9 cellular contexts compared by ENCODE assay signal in genomic region chr15:28975766-28976179, GRCh38.
DNase-seq lines count a peak whose midpoint lies in the region; ATAC-seq and TF ChIP-seq lines count a peak whose summit lies in the region.
"Had no signal": no experiment of that assay in that cellular context is flagged by ENCODE, and none has a peak within 500 bp of the region (broad histone marks: within the 10 kb centered on the region; RNA-seq: fewer than 3 reads in every experiment).

No MANE protein-coding gene starts in this region.

- H3K36me3 ChIP-seq in PC-9 (ENCODE audit: low read depth) = no peaks in the 10 kb centered on the region

- H3K27ac ChIP-seq in HL-60 (replicated peaks) (no peak overlapping the region), PC-9 (no peak overlapping the region), foreskin keratinocyte (no peak overlapping the region)
- H3K27ac ChIP-seq: SK-N-MC had no signal

- ATAC-seq in activated T-cell treated with anti-CD3 and anti-CD28 coated beads, Interleukin-2, amount 50 U/mL, for 4 hours = peak; percentile 57 to 72
- peak; percentile 66 for ATAC-seq in foreskin keratinocyte
- ATAC-seq in HG03460 (IDR thresholded peaks at IDR 0.05; ENCODE audit: unreplicated experiment) = no peak

- H3K4me3 Mint-ChIP-seq in activated T-cell treated with anti-CD3 and anti-CD28 coated beads, Interleukin-2, amount 50 U/mL, for 4 hours = no peak overlapping the region

- intact Hi-C loops in PC-9 (cut with micrococcal nuclease; ENCODE audit: unreplicated experiment) = no loop called here

- in situ Hi-C loops in Caki2 (cut with HindIII; ENCODE audit: low pct_unique_long_range_greater_than_20kb, low sequenced_read_pairs) = no loop called here

- H2AFZ ChIP-seq in PC-9 = no peak overlapping the region

- peaks cover 25% of the 10 kb centered on the region for H3K4me1 Mint-ChIP-seq in activated T-cell treated with anti-CD3 and anti-CD28 coated beads, Interleukin-2, amount 50 U/mL, for 4 hours (ENCODE audit: low read depth)

- POLR2A ChIA-PET in PC-9 (lab: Charles Lee; ENCODE audit: unreplicated experiment) = no interaction called here

- peak; percentile 76 for TF ChIP-seq CTCF in HL-60 (IDR thresholded peaks at IDR 0.05; ENCODE audit: insufficient read depth, low read length)
- peak; percentile 61 for TF ChIP-seq CTCF in PC-9 (conservative IDR thresholded peaks at IDR 0.05)
- peak; percentile 87 for TF ChIP-seq CTCF in foreskin keratinocyte (conservative IDR thresholded peaks at IDR 0.05)

- CTCF ChIA-PET in PC-9 (lab: Charles Lee) = no interaction called here

- H3K4me1 ChIP-seq in PC-9 (replicated peaks; ENCODE audit: insufficient read depth) = no peaks in the 10 kb centered on the region
- peaks cover 7% of the 10 kb centered on the region for H3K4me1 ChIP-seq in foreskin keratinocyte

- no peaks in the 10 kb centered on the region for H4K20me1 ChIP-seq in PC-9 (ENCODE audit: insufficient read depth)

- H3K4me3 ChIP-seq in HL-60 (replicated peaks; ENCODE audit: insufficient read depth, low read length) (no peak overlapping the region), PC-9 (no peak overlapping the region)
- H3K4me3 ChIP-seq: SK-N-MC had no signal

- H3F3A ChIP-seq in PC-9 (ENCODE audit: insufficient read depth, low read depth) = no peaks in the 10 kb centered on the region

- H3K36me3 Mint-ChIP-seq in activated T-cell treated with anti-CD3 and anti-CD28 coated beads, Interleukin-2, amount 50 U/mL, for 4 hours (ENCODE audit: insufficient read depth) = peaks cover 2% of the 10 kb centered on the region

- DNase-seq in Caki2 (ENCODE audit: low read depth) (peak; percentile 62), HL-60 (ENCODE audit: low read depth in 1 of 2, low spot score in 1 of 2) (peak in 1 of 2 experiments; percentile 48), PC-9 (peak in 1 of 2 experiments; percentile 6), foreskin keratinocyte (peak; percentile 13 to 50), HK-2 (ENCODE audit: unreplicated experiment) (no peak)
- peak; percentile 71 for DNase-seq in activated T-cell treated with anti-CD3 and anti-CD28 coated beads, Interleukin-2, amount 50 U/mL, for 4 hours
- DNase-seq in stimulated activated CD4-positive, alpha-beta T cell treated with anti-CD3 and anti-CD28 coated beads, Interleukin-15, amount 100 ng/mL, for 24 hours = peak; percentile 79

- no peaks in the 10 kb centered on the region for H3K9me3 ChIP-seq in PC-9 (ENCODE audit: insufficient read depth, low read depth)

- H3K27me3 ChIP-seq in HL-60 (ENCODE audit: insufficient read depth, poor library complexity, severe bottlenecking) (no peaks in the 10 kb centered on the region), PC-9 (ENCODE audit: insufficient read depth, low read depth) (peaks cover 39% of the 10 kb centered on the region), foreskin keratinocyte (no peaks in the 10 kb centered on the region)

- H3K9me3 Mint-ChIP-seq in activated T-cell treated with anti-CD3 and anti-CD28 coated beads, Interleukin-2, amount 50 U/mL, for 4 hours = no peaks in the 10 kb centered on the region

- no peak overlapping the region for H3K4me2 ChIP-seq in PC-9

- H3K9me2 ChIP-seq in PC-9 (ENCODE audit: insufficient read depth) = no peaks in the 10 kb centered on the region

- no peaks in the 10 kb centered on the region for H3K79me2 ChIP-seq in PC-9 (ENCODE audit: low read depth)

- H3K27me3 Mint-ChIP-seq in activated T-cell treated with anti-CD3 and anti-CD28 coated beads, Interleukin-2, amount 50 U/mL, for 4 hours (ENCODE audit: low read depth) = no peaks in the 10 kb centered on the region

- BruUV-seq in PC-9 (replicated peaks; lab: Mats Ljungman, UMichigan) = no TSS peak
